8 cellular contexts compared by ENCODE assay signal in the genomic region with DNA sequence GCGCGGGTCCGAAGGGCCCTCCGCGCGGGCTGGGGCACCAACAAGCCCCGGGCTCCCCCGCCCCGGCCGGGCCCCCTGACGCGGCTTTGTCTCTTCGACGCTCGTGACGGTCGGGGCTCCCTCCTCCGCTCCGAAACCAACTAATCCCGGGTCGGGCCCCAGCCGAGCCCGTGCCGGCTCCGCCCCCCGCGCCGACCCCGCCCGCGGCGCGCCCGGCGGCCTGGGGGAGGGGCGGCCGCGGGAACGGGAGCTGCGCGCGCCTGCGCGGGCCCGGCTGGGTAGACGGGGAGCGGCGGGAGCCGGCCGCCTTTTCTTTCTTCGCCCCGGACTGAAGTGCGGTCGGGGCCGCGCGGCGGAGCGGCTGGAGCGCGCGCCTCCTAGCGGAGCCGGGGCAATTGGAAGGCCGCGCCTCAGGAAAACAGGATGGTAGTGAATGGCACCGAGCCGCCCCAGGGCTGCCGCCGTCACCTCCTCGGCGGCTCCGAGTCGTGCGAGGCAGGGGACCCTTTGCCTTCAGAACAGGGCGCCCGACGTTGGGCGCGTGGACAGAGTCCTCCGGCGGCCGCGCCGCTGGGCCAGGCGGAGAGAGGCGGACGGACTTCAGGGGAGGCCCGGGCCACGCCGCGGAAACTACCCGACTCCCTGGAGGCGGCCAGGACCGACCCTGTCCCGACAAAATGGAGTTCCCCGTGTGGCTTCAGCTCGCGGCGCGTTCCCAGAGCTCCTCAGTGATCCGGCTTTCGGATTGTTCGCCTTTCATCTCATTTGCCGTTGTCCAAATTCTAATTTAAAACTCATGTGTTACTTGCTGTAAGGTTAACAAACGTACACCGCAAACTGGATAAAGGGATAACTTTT. TPM values are rescaled to one million over a fixed set of nuclear protein-coding genes. Genes with fewer than 3 reads are reported as not detected.
DNase-seq lines count a peak whose midpoint lies in the region; ATAC-seq and TF ChIP-seq lines count a peak whose summit lies in the region.

Gene TP53BP2 (minus strand): TSS at position 138 of the 858 bp plus-strand sequence. CDS start 267 bp downstream, outside the sequence.

- H3K27me3 Mint-ChIP-seq in CD4-positive, CD25-positive, alpha-beta regulatory T cell = peaks cover 10% of the 10 kb centered on the region

- H3K36me3 ChIP-seq in CD4-positive, CD25-positive, alpha-beta regulatory T cell (ENCODE audit: control insufficient read depth, insufficient read depth, low read length) = no peaks in the 10 kb centered on the region
- H3K36me3 ChIP-seq in liver (ENCODE audit: control insufficient read depth in 4 of 4, insufficient read depth in 3 of 4, low read depth in 1 of 4, low read length in 3 of 4) = no peaks in the 10 kb centered on the region

- H3K4me1 Mint-ChIP-seq in CD4-positive, CD25-positive, alpha-beta regulatory T cell = peaks cover 5 to 45% (median 34%) of the 10 kb centered on the region in 4 donors

- peak; percentile 86 for ATAC-seq in CD4-positive, CD25-positive, alpha-beta regulatory T cell (ENCODE audit: low read depth in 2 of 2)
- peak; percentile 73 for ATAC-seq in GM19328 (IDR thresholded peaks at IDR 0.05; ENCODE audit: unreplicated experiment)
- ATAC-seq in HG03469 (IDR thresholded peaks at IDR 0.05; ENCODE audit: unreplicated experiment) = peak; percentile 52

- peaks cover 29% of the 10 kb centered on the region for H3K4me1 ChIP-seq in CD4-positive, CD25-positive, alpha-beta regulatory T cell (ENCODE audit: control insufficient read depth, insufficient read depth, low read length, poor library complexity, severe bottlenecking)
- H3K4me1 ChIP-seq in liver (ENCODE audit: control insufficient read depth in 4 of 4, insufficient read depth in 4 of 4, low read length in 3 of 4) = peaks cover 4 to 20% (median 5%) of the 10 kb centered on the region in 4 donors

- H3K9me3 ChIP-seq in CD4-positive, CD25-positive, alpha-beta regulatory T cell (ENCODE audit: control insufficient read depth in 2 of 2, low read length in 2 of 2) = no peaks in the 10 kb centered on the region
- H3K9me3 ChIP-seq in liver (ENCODE audit: control insufficient read depth in 4 of 4, low read length in 3 of 4) = no peaks in the 10 kb centered on the region

- H3K27ac ChIP-seq in CD4-positive, CD25-positive, alpha-beta regulatory T cell (ENCODE audit: insufficient read depth, low read length, poor library complexity, severe bottlenecking) = peak within 1 kb of the TSS; percentile 95
- peak within 1 kb of the TSS; percentile 95 to 99 for H3K27ac ChIP-seq in liver (ENCODE audit: low read depth in 1 of 2, low read length in 2 of 2)

- DNase-seq in CD4-positive, CD25-positive, alpha-beta regulatory T cell = peak; percentile 81 to 87 (median 83)
- DNase-seq in NCI-H748 (lab: John Stamatoyannopoulos, UW; ENCODE audit: unreplicated experiment) = peak; percentile 87
- peak; percentile 75 to 81 for DNase-seq in activated CD4-positive, alpha-beta T cell treated with anti-CD3 and anti-CD28 coated beads, Interleukin-2, amount 50 U/mL, for 4 hours
- DNase-seq in dermis blood vessel endothelial cell = peak; percentile 93
- DNase-seq in stimulated activated CD4-positive, alpha-beta T cell treated with anti-CD3 and anti-CD28 coated beads, Interleukin-4, amount 100 ng/mL, for 4 hours = peak; percentile 85 to 86

- H3K27me3 ChIP-seq in CD4-positive, CD25-positive, alpha-beta regulatory T cell (ENCODE audit: control insufficient read depth, insufficient read depth, low read length) = peaks cover 5% of the 10 kb centered on the region
- H3K27me3 ChIP-seq in liver (ENCODE audit: control insufficient read depth in 4 of 4, insufficient read depth in 4 of 4, low read length in 3 of 4) = no peaks in the 10 kb centered on the region

- H3K27ac Mint-ChIP-seq in CD4-positive, CD25-positive, alpha-beta regulatory T cell = peak within 1 kb of the TSS; percentile 98 to 99 (median 98)

- H3K4me3 ChIP-seq in CD4-positive, CD25-positive, alpha-beta regulatory T cell (ENCODE audit: low read depth, low read length) = peak within 1 kb of the TSS; percentile 98
- H3K4me3 ChIP-seq in liver (ENCODE audit: low read depth in 1 of 3, low read length in 3 of 3) = peak within 1 kb of the TSS; percentile 52 to 82 (median 65)

- TF ChIP-seq RAD21 in liver (IDR thresholded peaks at IDR 0.05) = peak; percentile 53 to 73

- H3K36me3 Mint-ChIP-seq in CD4-positive, CD25-positive, alpha-beta regulatory T cell = no peaks in the 10 kb centered on the region

- no peaks in the 10 kb centered on the region for H3K9me3 Mint-ChIP-seq in CD4-positive, CD25-positive, alpha-beta regulatory T cell

- peak; percentile 56 for TF ChIP-seq CTCF in liver (IDR thresholded peaks at IDR 0.05; ENCODE audit: low read depth, low read length, missing input control)

- H3K9ac ChIP-seq in liver (ENCODE audit: low read depth in 1 of 2, low read length in 2 of 2) = peak within 1 kb of the TSS; percentile 91 to 97

- WGBS in liver = under 1% methylated on average over 107 of the region's 107 CpGs

- peak within 1 kb of the TSS; percentile 94 to 99 (median 95) for H3K4me3 Mint-ChIP-seq in CD4-positive, CD25-positive, alpha-beta regulatory T cell

TF ChIP-seq in liver, 16 proteins besides CTCF, POLR2A, EP300 and RAD21:
- TF ChIP-seq FOXA1 (IDR thresholded peaks at IDR 0.05) (no peak), HNF4A (conservative IDR thresholded peaks at IDR 0.05) (peak in 1 of 2 donors; percentile 11), TAF1 (conservative IDR thresholded peaks at IDR 0.05) (peak; percentile 59), SP1 (IDR thresholded peaks at IDR 0.05) (peak; percentile 39), YY1 (IDR thresholded peaks at IDR 0.05) (peak; percentile 95)
- TF ChIP-seq, protein P1, sequence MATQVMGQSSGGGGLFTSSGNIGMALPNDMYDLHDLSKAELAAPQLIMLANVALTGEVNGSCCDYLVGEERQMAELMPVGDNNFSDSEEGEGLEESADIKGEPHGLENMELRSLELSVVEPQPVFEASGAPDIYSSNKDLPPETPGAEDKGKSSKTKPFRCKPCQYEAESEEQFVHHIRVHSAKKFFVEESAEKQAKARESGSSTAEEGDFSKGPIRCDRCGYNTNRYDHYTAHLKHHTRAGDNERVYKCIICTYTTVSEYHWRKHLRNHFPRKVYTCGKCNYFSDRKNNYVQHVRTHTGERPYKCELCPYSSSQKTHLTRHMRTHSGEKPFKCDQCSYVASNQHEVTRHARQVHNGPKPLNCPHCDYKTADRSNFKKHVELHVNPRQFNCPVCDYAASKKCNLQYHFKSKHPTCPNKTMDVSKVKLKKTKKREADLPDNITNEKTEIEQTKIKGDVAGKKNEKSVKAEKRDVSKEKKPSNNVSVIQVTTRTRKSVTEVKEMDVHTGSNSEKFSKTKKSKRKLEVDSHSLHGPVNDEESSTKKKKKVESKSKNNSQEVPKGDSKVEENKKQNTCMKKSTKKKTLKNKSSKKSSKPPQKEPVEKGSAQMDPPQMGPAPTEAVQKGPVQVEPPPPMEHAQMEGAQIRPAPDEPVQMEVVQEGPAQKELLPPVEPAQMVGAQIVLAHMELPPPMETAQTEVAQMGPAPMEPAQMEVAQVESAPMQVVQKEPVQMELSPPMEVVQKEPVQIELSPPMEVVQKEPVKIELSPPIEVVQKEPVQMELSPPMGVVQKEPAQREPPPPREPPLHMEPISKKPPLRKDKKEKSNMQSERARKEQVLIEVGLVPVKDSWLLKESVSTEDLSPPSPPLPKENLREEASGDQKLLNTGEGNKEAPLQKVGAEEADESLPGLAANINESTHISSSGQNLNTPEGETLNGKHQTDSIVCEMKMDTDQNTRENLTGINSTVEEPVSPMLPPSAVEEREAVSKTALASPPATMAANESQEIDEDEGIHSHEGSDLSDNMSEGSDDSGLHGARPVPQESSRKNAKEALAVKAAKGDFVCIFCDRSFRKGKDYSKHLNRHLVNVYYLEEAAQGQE (IDR thresholded peaks at IDR 0.05) = peak; percentile 89

RNA-seq across cellular contexts. Expression of gene TP53BP2, which starts in this region (rescaled TPM):
- 93.5 TPM for total RNA-seq in CD4-positive, CD25-positive, alpha-beta regulatory T cell
- polyA plus RNA-seq in CD4-positive, CD25-positive, alpha-beta regulatory T cell = 1 to 10 TPM; 7.4 to 8.7 (median 7.9) TPM
- 32.9 and 35.1 TPM in 2 replicates for total RNA-seq in dermis blood vessel endothelial cell
- total RNA-seq in liver = 10 to 100 TPM; 20.7 to 26.8 TPM
- polyA plus RNA-seq in liver = 1 to 10 TPM; 3.9 to 5.3 TPM

Comparison
In these comparisons a context has a peak if more than half of its experiments do, and no peak if none do; other contexts are left out.
1. Peak in every context shown above with its lines: DNase-seq, ATAC-seq, H3K4me3 ChIP-seq and H3K27ac ChIP-seq.